In genomic region chr19:19381007-19381926, GRCh38 we compare ENCODE assay signal across 18 cellular contexts. TPM values are rescaled to one million over a fixed set of nuclear protein-coding genes. Genes with fewer than 3 reads are reported as not detected.
DNase-seq lines count a peak whose midpoint lies in the region; ATAC-seq and TF ChIP-seq lines count a peak whose summit lies in the region.
"Had no signal": no experiment of that assay in that cellular context is flagged by ENCODE, and none has a peak within 500 bp of the region (broad histone marks: within the 10 kb centered on the region; RNA-seq: fewer than 3 reads in every experiment).

No MANE protein-coding gene starts in this region.

- peaks cover 5% of the 10 kb centered on the region for H3K4me1 Mint-ChIP-seq in progenitor cell of endocrine pancreas (ENCODE audit: low read depth)
- peaks cover 8% of the 10 kb centered on the region; the same call in 1 of the 2 replicates for H3K4me1 Mint-ChIP-seq in HFFc6 (ENCODE audit: low read depth)

- H3K4me3 ChIP-seq in GM06990 (replicated peaks; ENCODE audit: low read depth, low read length) = no peak overlapping the region
- H3K4me3 ChIP-seq: psoas muscle, SJCRH30, tibial artery had no signal

- H3K27ac Mint-ChIP-seq in progenitor cell of endocrine pancreas = peak overlapping the region; percentile 9
- no peak overlapping the region for H3K27ac Mint-ChIP-seq in HFFc6

- H3K36me3 Mint-ChIP-seq in progenitor cell of endocrine pancreas (ENCODE audit: insufficient read depth) (peaks cover 2% of the 10 kb centered on the region), HFFc6 (ENCODE audit: low read depth) (no peaks in the 10 kb centered on the region)
- H3K36me3 Mint-ChIP-seq: CD4-positive, CD25-positive, alpha-beta regulatory T cell had no signal

- H3K9me3 Mint-ChIP-seq in progenitor cell of endocrine pancreas (ENCODE audit: low read depth) = no peaks in the 10 kb centered on the region
- no peaks in the 10 kb centered on the region for H3K9me3 Mint-ChIP-seq in HFFc6
- H3K9me3 Mint-ChIP-seq: CD4-positive, CD25-positive, alpha-beta regulatory T cell had no signal

- H3K27me3 Mint-ChIP-seq in progenitor cell of endocrine pancreas = no peaks in the 10 kb centered on the region
- H3K27me3 Mint-ChIP-seq in HFFc6 (ENCODE audit: insufficient read depth) = no peaks in the 10 kb centered on the region; the same call in 1 of the 2 replicates
- H3K27me3 Mint-ChIP-seq: CD4-positive, CD25-positive, alpha-beta regulatory T cell had no signal

- no peaks in the 10 kb centered on the region for H3K36me3 ChIP-seq in GM06990 (ENCODE audit: control insufficient read depth, insufficient read depth, low read length)
- H3K36me3 ChIP-seq: SJCRH30, tibial artery had no signal

- TF ChIP-seq CTCF in GM06990 (IDR thresholded peaks at IDR 0.05; ENCODE audit: insufficient read depth, low read length, poor library complexity, severe bottlenecking) (no peak), VCaP (conservative IDR thresholded peaks at IDR 0.05) (no peak), progenitor cell of endocrine pancreas (IDR thresholded peaks at IDR 0.05; ENCODE audit: unreplicated experiment) (no peak), HFFc6 (IDR thresholded peaks at IDR 0.05) (no peak)

- peak overlapping the region; percentile 21; the same call in 1 of the 2 replicates for H3K27ac ChIP-seq in VCaP
- H3K27ac ChIP-seq: psoas muscle, SJCRH30, tibial artery had no signal

- DNase-seq in GM06990 (ENCODE audit: extremely low read depth, insufficient read length) (peak; percentile 63), NCI-H1436 (lab: John Stamatoyannopoulos, UW) (peak; percentile 31), progenitor cell of endocrine pancreas (ENCODE audit: low spot score, unreplicated experiment) (no peak), HFFc6 (no peak)
- DNase-seq: activated CD4-positive, alpha-beta T cell treated with anti-CD3 and anti-CD28 coated beads, Interleukin-2, amount 50 U/mL, for 48 hours; amygdala; CD4-positive, CD25-positive, alpha-beta regulatory T cell; erythroblast; NCI-H1048; NCI-H526 treated with DMSO at 0.1 percent for 48 hours; psoas muscle; SJCRH30; T1000; tibial artery had no signal

- ATAC-seq in activated CD4-positive, CD25-positive, alpha-beta regulatory T cell treated with anti-CD3 and anti-CD28 coated beads, Interleukin-2, amount 50 U/mL, for 24 hours = no peak
- ATAC-seq in HG03097 (IDR thresholded peaks at IDR 0.05; ENCODE audit: low FRiP score, unreplicated experiment) = no peak
- no peak for ATAC-seq in HG03565 (IDR thresholded peaks at IDR 0.05; ENCODE audit: unreplicated experiment)
- ATAC-seq: psoas muscle had no signal

- H3K27me3 ChIP-seq in GM06990 (replicated peaks; ENCODE audit: control insufficient read depth, insufficient read depth, low read length) = no peaks in the 10 kb centered on the region
- H3K27me3 ChIP-seq: SJCRH30, tibial artery had no signal

- no peak overlapping the region for H3K4me3 Mint-ChIP-seq in progenitor cell of endocrine pancreas (ENCODE audit: low read depth)
- no peak overlapping the region for H3K4me3 Mint-ChIP-seq in HFFc6

RNA-seq across cellular contexts. Expression of gene GATAD2A, which starts 24.2 kb away (rescaled TPM):
- 91.0 and 98.7 TPM in 2 replicates for total RNA-seq in progenitor cell of endocrine pancreas
- total RNA-seq in HFFc6 (2021; fragmentation: NEBNext Ultra II Directional; extraction: Animal tissue kit (Norgen Biotek cat#: 25700)) = 100 to 1,000 TPM; 107 to 123 (median 112) TPM

Comparison
In these comparisons a context has a peak if more than half of its experiments do, and no peak if none do; other contexts are left out.
1. DNase-seq: peak in GM06990 (single experiment) and NCI-H1436 (single experiment); none in progenitor cell of endocrine pancreas (single experiment) and HFFc6 (single experiment).